Comparison of ENCODE assay signal across 10 cellular contexts in the genomic region with DNA sequence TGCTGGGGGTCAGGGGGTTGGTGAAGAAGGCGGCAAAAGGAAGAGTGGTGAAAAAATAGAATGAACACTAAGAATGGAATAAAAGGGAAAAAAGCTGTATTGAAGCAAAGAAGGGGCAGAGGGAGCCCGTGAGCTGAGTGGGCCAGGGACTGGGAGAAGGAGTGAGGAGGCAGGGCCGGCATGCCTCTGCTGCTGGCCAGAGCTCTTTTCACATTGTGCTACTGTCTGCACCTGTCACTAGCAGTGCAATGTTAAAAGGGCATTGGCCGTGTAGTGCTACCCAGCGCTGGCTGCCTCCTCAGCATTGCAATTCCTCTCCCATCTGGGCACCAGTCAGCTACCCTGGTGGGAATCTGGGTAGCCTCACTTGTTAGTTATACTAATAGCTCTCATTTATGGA. TPM values are rescaled to one million over a fixed set of nuclear protein-coding genes. Genes with fewer than 3 reads are reported as not detected.
DNase-seq lines count a peak whose midpoint lies in the region; ATAC-seq and TF ChIP-seq lines count a peak whose summit lies in the region.
"Had no signal": no experiment of that assay in that cellular context is flagged by ENCODE, and none has a peak within 500 bp of the region (broad histone marks: within the 10 kb centered on the region; RNA-seq: fewer than 3 reads in every experiment).

No MANE protein-coding gene starts in this region.

- ATAC-seq in HG03520 (IDR thresholded peaks at IDR 0.05; ENCODE audit: unreplicated experiment) = no peak

- peak overlapping the region; percentile 99 for H3K4me2 ChIP-seq in skeletal muscle satellite cell (ENCODE audit: low read length)

- peaks cover 31% of the 10 kb centered on the region for H3K4me1 ChIP-seq in skeletal muscle satellite cell (ENCODE audit: control insufficient read depth, insufficient read depth, low read length)

- DNase-seq in NCI-H1092 treated with DMSO at 0.1 percent for 48 hours (lab: John Stamatoyannopoulos, UW) (peak; percentile 21), NCI-H1092 (lab: John Stamatoyannopoulos, UW) (no peak), OCI-M1 (lab: John Stamatoyannopoulos, UW) (peak; percentile 64), fibroblast of the aortic adventitia (ENCODE audit: low read depth) (peak; percentile 43), DMS153 treated with DMSO at 0.1 percent for 48 hours (lab: John Stamatoyannopoulos, UW; ENCODE audit: unreplicated experiment) (no peak)
- DNase-seq in activated CD4-positive, CD25-positive, alpha-beta regulatory T cell (lab: John Stamatoyannopoulos, UW) = no peak
- DNase-seq: activated CD4-positive, alpha-beta T cell treated with anti-CD3 and anti-CD28 coated beads, Interleukin-2, amount 50 U/mL, for 1 hour had no signal

- peak overlapping the region; percentile 95 for H3K9ac ChIP-seq in skeletal muscle satellite cell (ENCODE audit: low read depth, low read length)

- H3K4me3 ChIP-seq in fibroblast of the aortic adventitia (ENCODE audit: low read depth, low read length) (peak overlapping the region; percentile 97), skeletal muscle satellite cell (ENCODE audit: low read length) (peak overlapping the region; percentile 92)

- peak; percentile 69 for TF ChIP-seq CTCF in fibroblast of the aortic adventitia (IDR thresholded peaks at IDR 0.05; ENCODE audit: insufficient read depth, low read length)

- peaks cover 10% of the 10 kb centered on the region for H3K27me3 ChIP-seq in skeletal muscle satellite cell (ENCODE audit: control insufficient read depth, insufficient read depth, low read length)

- no peaks in the 10 kb centered on the region for H3K36me3 ChIP-seq in skeletal muscle satellite cell (ENCODE audit: insufficient read depth, low read length)

- no peaks in the 10 kb centered on the region for H3K9me3 ChIP-seq in skeletal muscle satellite cell (replicated peaks; ENCODE audit: low read length)

RNA-seq across cellular contexts. Expression of a gene that starts 8.7 kb away (rescaled TPM):
- 1.4 and 1.7 TPM in 2 replicates for total RNA-seq in fibroblast of the aortic adventitia (ENCODE audit: low replicate concordance)
- 0.22 and 0.25 TPM in 2 replicates for total RNA-seq in skeletal muscle satellite cell (2012; rRNA removed)

RNA-seq across cellular contexts. Expression of a gene that starts 16.6 kb away (rescaled TPM):
- 12.6 and 16.2 TPM in 2 replicates for total RNA-seq in fibroblast of the aortic adventitia (ENCODE audit: low replicate concordance)
- total RNA-seq in skeletal muscle satellite cell (2012; rRNA removed) = 13.2 and 13.3 TPM in 2 replicates

RNA-seq across cellular contexts. Expression of a gene that starts 26.9 kb away (rescaled TPM):
- 30.0 and 49.6 TPM in 2 replicates for total RNA-seq in fibroblast of the aortic adventitia (ENCODE audit: low replicate concordance)
- total RNA-seq in skeletal muscle satellite cell (2012; rRNA removed) = 39.8 and 47.8 TPM in 2 replicates

RNA-seq across cellular contexts. Expression of a gene that starts 43.5 kb away (rescaled TPM):
- 64.9 and 77.0 TPM in 2 replicates for total RNA-seq in fibroblast of the aortic adventitia (ENCODE audit: low replicate concordance)
- 15.0 and 26.4 TPM in 2 replicates for total RNA-seq in skeletal muscle satellite cell (2012; rRNA removed)
- total RNA-seq: dermis microvascular lymphatic vessel endothelial cell had no signal

Comparison
In these comparisons a context has a peak if more than half of its experiments do, and no peak if none do; other contexts are left out.
1. DNase-seq: peak in NCI-H1092 treated with DMSO at 0.1 percent for 48 hours (single experiment), OCI-M1 (single experiment) and fibroblast of the aortic adventitia (single experiment); none in NCI-H1092 (single experiment), DMS153 treated with DMSO at 0.1 percent for 48 hours (single experiment) and activated CD4-positive, CD25-positive, alpha-beta regulatory T cell (0 of 4).